In the genomic region with DNA sequence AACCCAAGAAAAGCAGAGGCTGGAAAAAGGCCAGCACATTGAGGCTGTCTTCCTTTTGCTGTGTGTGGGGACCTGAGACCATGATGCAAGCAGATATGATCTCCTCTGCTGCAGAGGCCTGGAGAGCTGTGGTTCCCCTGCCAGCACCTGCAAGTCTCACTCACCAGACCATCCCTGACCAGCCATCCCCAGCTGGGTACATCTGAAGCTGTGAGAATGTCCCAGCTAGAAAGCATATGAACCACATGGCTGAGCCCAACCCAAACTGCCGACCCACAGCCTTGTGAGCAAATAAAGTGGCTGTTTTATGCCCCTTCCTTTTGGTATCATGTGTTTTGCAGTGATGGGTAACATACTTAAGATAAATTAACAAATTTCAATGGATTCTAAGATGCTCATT, we compare ENCODE assay signal across 27 cellular contexts.
"Had no signal": no experiment of that assay in that cellular context is flagged by ENCODE, and none has a peak within 500 bp of the region (broad histone marks: within the 10 kb centered on the region; RNA-seq: fewer than 3 reads in every experiment).

No MANE protein-coding gene starts in this region.

- H3K4me3 ChIP-seq: left ventricle myocardium inferior, lung, ovary, right atrium auricular region, skin epidermis, stomach, testis, thyroid gland, transverse colon, upper lobe of right lung had no signal

- ATAC-seq: left colon; sciatic nerve; stimulated activated naive B cell treated with anti-CD40 and anti-IgM and Interleukin-4, amounts not matched to agents 10 μg/mL and 1 μg/mL and 100 μg/mL, for 72 hours; stimulated activated naive CD8-positive, alpha-beta T cell treated with anti-CD3 and anti-CD28 coated beads, Interleukin-15, Interleukin-2, amounts not matched to agents 100 U/mL and 50 U/mL, for 24 hours; upper lobe of right lung had no signal

- H3K9me3 ChIP-seq: testis, thyroid gland, transverse colon had no signal

- FAIRE-seq: islet of Langerhans, kidney, urothelium cell line had no signal

- H3K4me1 ChIP-seq: testis, thyroid gland had no signal

- H3K36me3 ChIP-seq: left ventricle myocardium inferior, ovary, right atrium auricular region, stomach, thyroid gland, transverse colon, upper lobe of right lung had no signal

- H3K27ac ChIP-seq: left ventricle myocardium inferior, ovary, right atrium auricular region, skin epidermis, stomach, testis, thyroid gland, transverse colon, upper lobe of right lung had no signal

- H3K27me3 ChIP-seq: ovary, right atrium auricular region, stomach, testis, thyroid gland, transverse colon, upper lobe of right lung had no signal

- DNase-seq: hypothalamus; immature natural killer cell; left colon; left ventricle myocardium inferior; mesendoderm; naive B cell; natural killer cell; nephron progenitor cell; ovary; stimulated activated CD4-positive, alpha-beta T cell treated with anti-CD3 and anti-CD28 coated beads, Interleukin-12 subunit alpha, Interleukin-12 subunit beta, amount 100 ng/mL, for 4 hours; stimulated activated CD4-positive, alpha-beta T cell treated with anti-CD3 and anti-CD28 coated beads, Interleukin-15, amount 100 ng/mL, for 24 hours; stimulated activated CD4-positive, alpha-beta T cell treated with anti-CD3 and anti-CD28 coated beads, Interleukin-2, amount 100 ng/mL, for 24 hours; stimulated activated CD4-positive, alpha-beta T cell treated with anti-CD3 and anti-CD28 coated beads, Interleukin-4, amount 100 ng/mL, for 1 hour; stimulated activated naive B cell treated with anti-CD40 and anti-IgM and Interleukin-4, amounts not matched to agents 10 μg/mL and 1 μg/mL and 100 μg/mL, for 72 hours; stimulated activated naive CD8-positive, alpha-beta T cell treated with anti-CD3 and anti-CD28 coated beads, Interleukin-15, Interleukin-2, amounts not matched to agents 100 U/mL and 50 U/mL, for 24 hours; stomach; testis; thyroid gland; transverse colon; upper lobe of right lung had no signal
